23 cellular contexts compared by ENCODE assay signal in the genomic region with DNA sequence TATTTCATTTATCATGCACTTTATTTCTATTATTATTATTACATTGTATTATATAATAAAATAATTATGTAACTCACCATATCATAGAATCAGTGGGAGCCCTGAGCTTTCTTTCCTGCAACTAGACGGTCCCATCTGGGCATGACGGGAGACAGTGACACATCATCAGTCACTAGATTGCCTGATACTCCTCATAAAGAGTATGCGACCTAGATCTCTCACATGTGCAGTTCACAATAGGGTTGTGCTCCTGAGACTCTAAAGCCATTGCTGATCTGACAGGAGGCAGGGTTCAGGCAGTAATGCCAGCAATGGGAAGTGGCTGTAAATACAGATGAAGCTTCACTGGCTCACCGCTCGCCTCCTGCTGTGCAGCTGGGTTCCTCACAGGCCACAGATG.
DNase-seq lines count a peak whose midpoint lies in the region; ATAC-seq and TF ChIP-seq lines count a peak whose summit lies in the region.
"Had no signal": no experiment of that assay in that cellular context is flagged by ENCODE, and none has a peak within 500 bp of the region (broad histone marks: within the 10 kb centered on the region; RNA-seq: fewer than 3 reads in every experiment).

No MANE protein-coding gene starts in this region.

- no peaks in the 10 kb centered on the region for H3F3A ChIP-seq in OCI-LY1 (ENCODE audit: insufficient read depth, low read length)

- no peak overlapping the region for H3K4me3 ChIP-seq in OCI-LY1 (ENCODE audit: low read depth, low read length, poor library complexity, severe bottlenecking)
- no peak overlapping the region for H3K4me3 ChIP-seq in psoas muscle
- no peak overlapping the region for H3K4me3 ChIP-seq in skeletal muscle tissue (ENCODE audit: low read length in 3 of 3)
- H3K4me3 ChIP-seq: BLaER1 treated with 17β-estradiol and CSF1 and Interleukin-3, amounts not matched to agents 10 nM and 100 nM; GM12878 had no signal

- H3K9me3 ChIP-seq in OCI-LY1 (ENCODE audit: low read length) (no peaks in the 10 kb centered on the region), psoas muscle (no peaks in the 10 kb centered on the region), skeletal muscle tissue (ENCODE audit: control insufficient read depth in 3 of 3, low read length in 3 of 3) (no peaks in the 10 kb centered on the region)
- H3K9me3 ChIP-seq: Caco-2 had no signal

- no peaks in the 10 kb centered on the region for H4K20me1 ChIP-seq in OCI-LY1 (ENCODE audit: insufficient read depth, low read length)
- H4K20me1 ChIP-seq: BLaER1 treated with 17β-estradiol and CSF1 and Interleukin-3, amounts not matched to agents 10 nM and 100 nM had no signal

- H3K4me1 ChIP-seq in OCI-LY1 (ENCODE audit: insufficient read depth, low read length, severe bottlenecking) (peaks cover 50% of the 10 kb centered on the region), psoas muscle (peaks cover 5% of the 10 kb centered on the region), skeletal muscle tissue (ENCODE audit: control insufficient read depth in 3 of 3, insufficient read depth in 3 of 3, low read length in 3 of 3) (peaks cover 0 to 8% (median 3%) of the 10 kb centered on the region in 3 donors)
- H3K4me1 ChIP-seq: BLaER1 treated with 17β-estradiol and CSF1 and Interleukin-3, amounts not matched to agents 10 nM and 100 nM; Caco-2 had no signal

- peak; percentile 45 to 72 (median 68) for ATAC-seq in psoas muscle
- ATAC-seq: CD8-positive, alpha-beta T cell; GM12878 had no signal

- 0 out of 2 replicates have a peak, but pooled peaks cover 6% of the 10 kb centered on the region for H3K36me3 ChIP-seq in OCI-LY1 (ENCODE audit: insufficient read depth, low read length)
- H3K36me3 ChIP-seq in psoas muscle (ENCODE audit: insufficient read depth in 1 of 2, low read depth in 1 of 2) = no peaks in the 10 kb centered on the region
- H3K36me3 ChIP-seq in skeletal muscle tissue (ENCODE audit: control insufficient read depth in 3 of 3, insufficient read depth in 3 of 3, low read length in 3 of 3) = no peaks in the 10 kb centered on the region
- H3K36me3 ChIP-seq: BLaER1 treated with 17β-estradiol and CSF1 and Interleukin-3, amounts not matched to agents 10 nM and 100 nM had no signal

- H3K27me3 ChIP-seq in OCI-LY1 (ENCODE audit: insufficient read depth, low read length) (no peaks in the 10 kb centered on the region), psoas muscle (ENCODE audit: insufficient read depth in 3 of 3, low read length in 2 of 3) (no peaks in the 10 kb centered on the region), skeletal muscle tissue (ENCODE audit: control insufficient read depth in 3 of 3, insufficient read depth in 3 of 3, low read length in 3 of 3) (no peaks in the 10 kb centered on the region)

- no peak overlapping the region for H3K4me2 ChIP-seq in OCI-LY1 (ENCODE audit: low read length)
- H3K4me2 ChIP-seq: BLaER1 treated with 17β-estradiol and CSF1 and Interleukin-3, amounts not matched to agents 10 nM and 100 nM had no signal

- H3K27ac ChIP-seq in OCI-LY1 (ENCODE audit: low read depth, low read length, poor library complexity, severe bottlenecking) = peak overlapping the region; percentile 67
- peak overlapping the region; percentile 79 for H3K27ac ChIP-seq in psoas muscle
- peak overlapping the region; percentile 49 for H3K27ac ChIP-seq in skeletal muscle tissue (ENCODE audit: low read depth, low read length)
- H3K27ac ChIP-seq: BLaER1 treated with 17β-estradiol and CSF1 and Interleukin-3, amounts not matched to agents 10 nM and 100 nM; C4-2B had no signal

- no peaks in the 10 kb centered on the region for H3K9me2 ChIP-seq in OCI-LY1 (ENCODE audit: low read depth, low read length)

- 0 out of 2 replicates have a peak, but pooled peaks cover under 1% of the 10 kb centered on the region for H3K79me2 ChIP-seq in OCI-LY1 (ENCODE audit: insufficient read depth, low read length)

- TF ChIP-seq CTCF in OCI-LY1 (IDR thresholded peaks at IDR 0.05; ENCODE audit: low read length) (no peak), psoas muscle (IDR thresholded peaks at IDR 0.05) (no peak)

- no peak for DNase-seq in psoas muscle
- no peak for DNase-seq in stimulated activated CD4-positive, alpha-beta T cell treated with anti-CD3 and anti-CD28 coated beads, Interleukin-15, amount 100 ng/mL, for 24 hours
- no peak for DNase-seq in AG08396 (ENCODE audit: low spot score)
- no peak for DNase-seq in activated naive CD4-positive, alpha-beta T cell treated with Interleukin-2 at 50 U/mL for 16 hours
- DNase-seq: 8988T; ACHN; AML-193; Caco-2; Calu3; CD4-positive, alpha-beta T cell; CD8-positive, alpha-beta T cell; DMS 273 treated with DMSO at 0.1 percent for 48 hours; DMS153; DMS53; DMS79; DND-41; EL; GDM1 had no signal

- intact Hi-C loops in psoas muscle (cut with DNase I) = no loop called here

- WGBS in psoas muscle, 3 donors = 81 to 89% (median 84%) methylated on average over 5 of the region's 5 CpGs

- H3K9ac ChIP-seq in OCI-LY1 (ENCODE audit: low read length) (no peak overlapping the region), skeletal muscle tissue (ENCODE audit: low read depth in 1 of 3, low read length in 3 of 3) (no peak overlapping the region)
- H3K9ac ChIP-seq: BLaER1 treated with 17β-estradiol and CSF1 and Interleukin-3, amounts not matched to agents 10 nM and 100 nM had no signal

- H2AFZ ChIP-seq in OCI-LY1 (ENCODE audit: low read length) = no peak overlapping the region
